8 cellular contexts compared by ENCODE assay signal in genomic region chr21:35933466-35933865, GRCh38.
DNase-seq lines count a peak whose midpoint lies in the region; ATAC-seq and TF ChIP-seq lines count a peak whose summit lies in the region.
"Had no signal": no experiment of that assay in that cellular context is flagged by ENCODE, and none has a peak within 500 bp of the region (broad histone marks: within the 10 kb centered on the region; RNA-seq: fewer than 3 reads in every experiment).

No MANE protein-coding gene starts in this region.

- H3K36me3 Mint-ChIP-seq in type B pancreatic cell: no peaks in the 10 kb centered on the region

- no peak overlapping the region for H3K27ac Mint-ChIP-seq in type B pancreatic cell
- H3K27ac Mint-ChIP-seq: progenitor cell of endocrine pancreas had no signal

- no peaks in the 10 kb centered on the region for H3K9me3 Mint-ChIP-seq in type B pancreatic cell

- H3K4me3 Mint-ChIP-seq in type B pancreatic cell: no peak overlapping the region

- no peaks in the 10 kb centered on the region for H3K9me3 ChIP-seq in adrenal gland (replicated peaks in 1 of 3)
- no peaks in the 10 kb centered on the region for H3K9me3 ChIP-seq in hepatocyte (ENCODE audit: low read depth)

- ATAC-seq in GM21528 (IDR thresholded peaks at IDR 0.05; ENCODE audit: low FRiP score, unreplicated experiment): no peak

- no peaks in the 10 kb centered on the region for H4K20me1 ChIP-seq in hepatocyte (ENCODE audit: insufficient read depth, poor library complexity, severe bottlenecking)

- peak; percentile 94 for DNase-seq in HT1080 (ENCODE audit: low read depth)
- DNase-seq in adrenal gland: peak; percentile 33 to 78 (median 60)
- peak; percentile 59 for DNase-seq in hepatocyte (ENCODE audit: low spot score)
- no peak for DNase-seq in type B pancreatic cell (ENCODE audit: extremely low spot score, unreplicated experiment)
- DNase-seq in T-helper 1 cell: no peak
- DNase-seq in DMS153 treated with DMSO at 0.1 percent for 48 hours (lab: John Stamatoyannopoulos, UW; ENCODE audit: unreplicated experiment): no peak

- H3K27ac ChIP-seq in adrenal gland (peak overlapping the region in 3 of 5 donors; percentile 46 to 70 (median 47)), hepatocyte (no peak overlapping the region)

- H3K4me3 ChIP-seq in adrenal gland: no peak overlapping the region
- no peak overlapping the region for H3K4me3 ChIP-seq in hepatocyte

- peaks cover 3% of the 10 kb centered on the region for H3K4me1 Mint-ChIP-seq in type B pancreatic cell (ENCODE audit: unreplicated experiment)

- H2AFZ ChIP-seq in hepatocyte: no peak overlapping the region

- TF ChIP-seq CTCF in adrenal gland (IDR thresholded peaks at IDR 0.05): peak in 2 of 6 experiments; percentile 7 to 10
- peak; percentile 38 for TF ChIP-seq CTCF in hepatocyte (IDR thresholded peaks at IDR 0.05; ENCODE audit: poor library complexity)
- peak; percentile 31 for TF ChIP-seq CTCF in type B pancreatic cell (conservative IDR thresholded peaks at IDR 0.05)

- WGBS in adrenal gland, 4 donors: 6 to 14% (median 9%) methylated on average over 3 of the region's 3 CpGs
- 42% methylated on average over 3 of the region's 3 CpGs for WGBS in hepatocyte (ENCODE audit: low lambda C conversion rate, missing lambda C conversion rate)

- no peak overlapping the region for H3K4me2 ChIP-seq in hepatocyte

- H3K27me3 ChIP-seq in adrenal gland (no peaks in the 10 kb centered on the region), hepatocyte (no peaks in the 10 kb centered on the region)

- H3K36me3 ChIP-seq in adrenal gland (replicated peaks in 1 of 2) (no peaks in the 10 kb centered on the region), hepatocyte (replicated peaks; ENCODE audit: insufficient read depth, low read depth) (no peaks in the 10 kb centered on the region)

- H3K27me3 Mint-ChIP-seq in type B pancreatic cell: peaks cover 3% of the 10 kb centered on the region
- H3K27me3 Mint-ChIP-seq: progenitor cell of endocrine pancreas had no signal

- TF ChIP-seq POLR2A in adrenal gland (IDR thresholded peaks at IDR 0.05): no peak

- intact Hi-C loops in adrenal gland (cut with DNase I): no loop called here

- H3K4me1 ChIP-seq in adrenal gland (replicated peaks in 1 of 2) (peaks cover 0 to 12% of the 10 kb centered on the region in 2 donors), hepatocyte (ENCODE audit: insufficient read depth) (peaks cover 3% of the 10 kb centered on the region)

- H3K9me2 ChIP-seq in hepatocyte (replicated peaks; ENCODE audit: insufficient read depth): no peaks in the 10 kb centered on the region

- H3K79me2 ChIP-seq in hepatocyte: no peaks in the 10 kb centered on the region

Comparison
In these comparisons a context has a peak if more than half of its experiments do, and no peak if none do; other contexts are left out.
1. DNase-seq: peak in HT1080 (single experiment), adrenal gland (7 of 7) and hepatocyte (single experiment); none in type B pancreatic cell (single experiment), T-helper 1 cell (0 of 5) and DMS153 treated with DMSO at 0.1 percent for 48 hours (single experiment).